ENCODE assay signal across 1 cellular context in the genomic region with DNA sequence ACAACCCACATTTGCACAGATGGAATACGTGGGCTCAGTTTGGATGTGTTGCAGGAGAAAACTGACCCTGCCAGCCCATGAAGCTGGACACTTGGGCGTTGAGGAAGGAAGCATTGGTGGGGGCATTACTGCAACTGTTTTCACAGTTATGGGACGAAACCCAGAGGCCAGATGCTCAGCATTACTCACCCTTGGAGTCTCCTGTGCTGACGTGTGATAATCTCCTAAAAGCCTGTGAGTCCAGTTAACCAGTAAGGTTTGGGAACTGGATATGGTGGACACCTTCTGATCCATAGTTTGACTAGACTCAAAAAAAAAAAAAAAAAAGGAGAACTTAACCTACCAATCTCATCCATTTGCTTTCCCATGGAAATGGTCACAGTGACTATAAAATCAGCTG.
TF ChIP-seq lines count a peak whose summit lies in the region.

No MANE protein-coding gene starts in this region.

TF ChIP-seq in IMR-90, 13 proteins besides CTCF, POLR2A, EP300 and RAD21:
- TF ChIP-seq RFX5 (IDR thresholded peaks at IDR 0.05; ENCODE audit: low read depth, low read length), result no peak
- TF ChIP-seq RCOR1 (IDR thresholded peaks at IDR 0.05; ENCODE audit: insufficient replicate concordance, low read length), result no peak
- TF ChIP-seq CHD1 (IDR thresholded peaks at IDR 0.05; ENCODE audit: low read depth, low read length), result no peak
- TF ChIP-seq CEBPB (IDR thresholded peaks at IDR 0.05; ENCODE audit: low read depth, low read length), result no peak
- no peak for TF ChIP-seq MXI1 (IDR thresholded peaks at IDR 0.05; ENCODE audit: borderline replicate concordance, low read depth, low read length)
- TF ChIP-seq, protein P1, sequence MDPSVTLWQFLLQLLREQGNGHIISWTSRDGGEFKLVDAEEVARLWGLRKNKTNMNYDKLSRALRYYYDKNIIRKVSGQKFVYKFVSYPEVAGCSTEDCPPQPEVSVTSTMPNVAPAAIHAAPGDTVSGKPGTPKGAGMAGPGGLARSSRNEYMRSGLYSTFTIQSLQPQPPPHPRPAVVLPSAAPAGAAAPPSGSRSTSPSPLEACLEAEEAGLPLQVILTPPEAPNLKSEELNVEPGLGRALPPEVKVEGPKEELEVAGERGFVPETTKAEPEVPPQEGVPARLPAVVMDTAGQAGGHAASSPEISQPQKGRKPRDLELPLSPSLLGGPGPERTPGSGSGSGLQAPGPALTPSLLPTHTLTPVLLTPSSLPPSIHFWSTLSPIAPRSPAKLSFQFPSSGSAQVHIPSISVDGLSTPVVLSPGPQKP (IDR thresholded peaks at IDR 0.05; ENCODE audit: borderline replicate concordance, low read depth, low read length), result no peak
